ENCODE assay signal across 33 cellular contexts in genomic region chr12:43669373-43669772, GRCh38.
"Had no signal": no experiment of that assay in that cellular context is flagged by ENCODE, and none has a peak within 500 bp of the region (broad histone marks: within the 10 kb centered on the region; RNA-seq: fewer than 3 reads in every experiment).

No MANE protein-coding gene starts in this region.

- DNase-seq: activated CD4-positive, alpha-beta T cell treated with anti-CD3 and anti-CD28 coated beads for 36 hours; activated CD4-positive, alpha-beta T cell treated with anti-CD3 and anti-CD28 coated beads, Interleukin-2, amount 10 ng/mL, durations not matched to agents 7 days and 5 days; activated CD4-positive, alpha-beta T cell treated with anti-CD3 and anti-CD28 coated beads, Interleukin-2, amount 50 U/mL, for 48 hours; activated CD8-positive, alpha-beta T cell treated with anti-CD3 and anti-CD28 coated beads, Interleukin-2, amount 10 ng/mL, durations not matched to agents 7 days and 5 days; activated gamma-delta T cell treated with Interleukin-2 at 50 U/mL for 16 hours; activated naive CD4-positive, alpha-beta T cell treated with anti-CD3 and anti-CD28 coated beads for 36 hours; activated T-cell treated with anti-CD3 and anti-CD28 coated beads, Interleukin-2, amount 50 U/mL, for 24 hours; adrenal gland; body of pancreas; KG1; NCI-H1092 treated with DMSO at 0.1 percent for 48 hours; NCI-H1417; NCI-H146; NCI-H187; NCI-H2029 treated with DMSO at 0.1 percent for 48 hours; NCI-H2171 treated with DMSO at 0.1 percent for 48 hours; NCI-H2227 treated with DMSO at 0.1 percent for 48 hours; NCI-H446; NCI-H510A treated with DMSO at 0.1 percent for 48 hours; NCI-H526 treated with DMSO at 0.1 percent for 48 hours; NCI-H774; PC-3; Peyer's patch; RPMI8226; SHP77 treated with DMSO at 0.1 percent for 48 hours; SW 1271; T-helper 1 cell; T-helper 2 cell; T-helper 9 cell had no signal

- H3K36me3 Mint-ChIP-seq: activated naive CD4-positive, alpha-beta T cell treated with anti-CD3 and anti-CD28 coated beads, Interleukin-2, amount 50 U/mL, for 72 hours had no signal

- H3K27ac ChIP-seq: adrenal gland, body of pancreas, breast epithelium, Peyer's patch had no signal

- H3K9me3 Mint-ChIP-seq: activated CD4-positive, alpha-beta T cell treated with anti-CD3 and anti-CD28 coated beads, Interleukin-2, amount 10 ng/mL, durations not matched to agents 7 days and 5 days; activated naive CD4-positive, alpha-beta T cell treated with anti-CD3 and anti-CD28 coated beads for 36 hours; activated naive CD4-positive, alpha-beta T cell treated with anti-CD3 and anti-CD28 coated beads, Interleukin-2, amount 50 U/mL, for 72 hours; activated T-cell treated with anti-CD3 and anti-CD28 coated beads, Interleukin-2, amount 50 U/mL, for 24 hours; activated T-helper 1 cell treated with anti-CD3 and anti-CD28 coated beads, Interleukin-12 subunit alpha, Interleukin-12 subunit beta, Interleukin-2, Interleukin-4 antibody, amounts not matched to agents 30 ng/mL and 10 ng/mL and 1 ng/mL, durations not matched to agents 14 hours and 24 hours and 36 hours had no signal

- H3K27ac Mint-ChIP-seq: activated CD4-positive, alpha-beta T cell treated with anti-CD3 and anti-CD28 coated beads for 36 hours; activated CD4-positive, alpha-beta T cell treated with anti-CD3 and anti-CD28 coated beads, Interleukin-2, amount 10 ng/mL, durations not matched to agents 7 days and 5 days; activated CD8-positive, alpha-beta T cell treated with anti-CD3 and anti-CD28 coated beads, Interleukin-2, amount 10 ng/mL, durations not matched to agents 7 days and 5 days; activated naive CD4-positive, alpha-beta T cell treated with anti-CD3 and anti-CD28 coated beads for 36 hours; activated naive CD4-positive, alpha-beta T cell treated with anti-CD3 and anti-CD28 coated beads, Interleukin-2, amount 50 U/mL, for 72 hours; activated T-cell treated with anti-CD3 and anti-CD28 coated beads, Interleukin-2, amount 50 U/mL, for 24 hours; activated T-helper 1 cell treated with anti-CD3 and anti-CD28 coated beads, Interleukin-12 subunit alpha, Interleukin-12 subunit beta, Interleukin-2, Interleukin-4 antibody, amounts not matched to agents 30 ng/mL and 10 ng/mL and 1 ng/mL, durations not matched to agents 14 hours and 24 hours and 36 hours had no signal

- H3K9me3 ChIP-seq: adrenal gland, body of pancreas, breast epithelium, Peyer's patch had no signal

- H3K4me1 Mint-ChIP-seq: activated CD4-positive, alpha-beta T cell treated with anti-CD3 and anti-CD28 coated beads for 36 hours; activated CD4-positive, alpha-beta T cell treated with anti-CD3 and anti-CD28 coated beads, Interleukin-2, amount 10 ng/mL, durations not matched to agents 7 days and 5 days had no signal

- H3K4me3 Mint-ChIP-seq: activated CD4-positive, alpha-beta T cell treated with anti-CD3 and anti-CD28 coated beads for 36 hours; activated CD4-positive, alpha-beta T cell treated with anti-CD3 and anti-CD28 coated beads, Interleukin-2, amount 10 ng/mL, durations not matched to agents 7 days and 5 days; activated CD8-positive, alpha-beta T cell treated with anti-CD3 and anti-CD28 coated beads, Interleukin-2, amount 10 ng/mL, durations not matched to agents 7 days and 5 days; activated naive CD4-positive, alpha-beta T cell treated with anti-CD3 and anti-CD28 coated beads for 36 hours; activated T-cell treated with anti-CD3 and anti-CD28 coated beads, Interleukin-2, amount 50 U/mL, for 24 hours; activated T-helper 1 cell treated with anti-CD3 and anti-CD28 coated beads, Interleukin-12 subunit alpha, Interleukin-12 subunit beta, Interleukin-2, Interleukin-4 antibody, amounts not matched to agents 30 ng/mL and 10 ng/mL and 1 ng/mL, durations not matched to agents 14 hours and 24 hours and 36 hours had no signal

- H3K4me1 ChIP-seq: adrenal gland, body of pancreas, breast epithelium, Peyer's patch had no signal

- H3K27me3 ChIP-seq: adrenal gland, body of pancreas, breast epithelium, Peyer's patch had no signal

- H3K4me3 ChIP-seq: adrenal gland, body of pancreas, breast epithelium, Peyer's patch had no signal

- H3K36me3 ChIP-seq: adrenal gland, breast epithelium, Peyer's patch had no signal

- ATAC-seq: activated CD4-positive, alpha-beta T cell treated with anti-CD3 and anti-CD28 coated beads for 36 hours; activated CD4-positive, CD25-positive, alpha-beta regulatory T cell treated with anti-CD3 and anti-CD28 coated beads, Interleukin-2, amount 50 U/mL, for 24 hours; activated CD8-positive, alpha-beta T cell treated with anti-CD3 and anti-CD28 coated beads, Interleukin-2, amount 10 ng/mL, durations not matched to agents 7 days and 5 days; body of pancreas; PC-3 had no signal
